23 cellular contexts compared by ENCODE assay signal in the genomic region with DNA sequence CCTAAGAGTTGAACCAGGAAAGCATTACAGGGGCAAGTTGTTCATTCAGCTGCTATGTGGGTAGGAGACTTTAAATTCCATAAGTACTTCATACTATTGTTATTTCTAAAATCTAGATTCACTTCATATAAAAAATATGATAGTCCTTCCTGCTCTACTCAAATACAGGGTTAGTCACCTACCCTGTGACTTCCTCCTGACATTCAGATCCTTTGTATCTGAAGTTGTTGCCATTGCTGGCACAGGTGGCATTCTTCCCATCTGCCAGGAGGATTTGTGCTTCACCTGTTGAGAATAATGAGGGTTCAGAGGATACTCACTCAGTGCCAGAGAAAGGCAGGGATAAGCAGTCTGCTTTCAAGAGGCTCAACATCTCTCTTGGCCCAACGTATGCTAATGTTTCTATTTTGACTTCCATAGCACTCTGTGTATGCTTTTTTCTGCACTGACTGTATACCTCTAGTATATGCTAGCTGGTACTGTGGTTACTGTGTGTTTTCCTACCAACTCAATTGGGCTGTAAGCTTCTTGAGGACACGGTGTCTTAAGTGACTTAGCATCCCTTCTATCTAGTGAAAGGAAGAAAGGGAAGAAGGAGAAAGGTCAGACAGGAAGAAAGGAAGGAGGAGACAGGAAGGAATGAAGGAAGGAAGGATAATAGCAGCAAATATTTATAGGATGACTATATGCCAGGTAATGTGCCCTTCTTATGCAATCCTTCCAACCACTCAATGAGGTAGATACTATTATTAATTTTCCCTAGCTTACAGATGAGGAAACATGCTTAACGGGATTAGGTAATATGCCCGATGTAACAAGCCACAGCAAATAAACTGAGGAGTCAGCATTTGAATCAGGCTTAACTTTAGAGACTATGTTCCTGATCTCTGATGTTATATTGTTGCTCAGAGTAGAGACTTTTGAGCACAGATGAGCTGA. TPM values are rescaled to one million over a fixed set of nuclear protein-coding genes. Genes with fewer than 3 reads are reported as not detected.
DNase-seq lines count a peak whose midpoint lies in the region; ATAC-seq and TF ChIP-seq lines count a peak whose summit lies in the region.
"Had no signal": no experiment of that assay in that cellular context is flagged by ENCODE, and none has a peak within 500 bp of the region (broad histone marks: within the 10 kb centered on the region; RNA-seq: fewer than 3 reads in every experiment).

No MANE protein-coding gene starts in this region.

- no peak for TF ChIP-seq POLR2A in breast epithelium (IDR thresholded peaks at IDR 0.05)

- peak overlapping the region; percentile 14 for H3K27ac Mint-ChIP-seq in MCF 10A (ENCODE audit: low read depth, unreplicated experiment)
- H3K27ac Mint-ChIP-seq: activated CD4-positive, alpha-beta T cell treated with anti-CD3 and anti-CD28 coated beads, Interleukin-2, amount 10 ng/mL, durations not matched to agents 7 days and 5 days; GM23338; immature natural killer cell; T-helper 2 cell treated with Interferon-gamma antibody and Interleukin-4, amounts not matched to agents 5 μg/mL and 100 μg/mL, for 36 hours had no signal

- peak; percentile 59 for DNase-seq in MCF 10A (ENCODE audit: unreplicated experiment)
- no peak for DNase-seq in breast epithelium (ENCODE audit: low spot score in 2 of 2)
- DNase-seq in NCI-H2196 treated with DMSO at 0.1 percent for 48 hours (lab: John Stamatoyannopoulos, UW; ENCODE audit: unreplicated experiment), result peak; percentile 11
- DNase-seq in dermis microvascular lymphatic vessel endothelial cell (ENCODE audit: low read depth in 2 of 2), result peak; percentile 1 to 7
- DNase-seq in NCI-H226, result no peak
- DNase-seq in NCI-H1048 (lab: John Stamatoyannopoulos, UW), result no peak
- DNase-seq in NCI-H526 (lab: John Stamatoyannopoulos, UW), result no peak
- DNase-seq: activated CD4-positive, alpha-beta T cell treated with anti-CD3 and anti-CD28 coated beads, Interleukin-2, amount 10 ng/mL, durations not matched to agents 7 days and 5 days; activated T-cell treated with anti-CD3 and anti-CD28 coated beads, Interleukin-2, amount 50 U/mL, for 48 hours; Caco-2; central memory CD4-positive, alpha-beta T cell; immature natural killer cell; NCI-H1092 treated with DMSO at 0.1 percent for 48 hours; NCI-H526 treated with DMSO at 0.1 percent for 48 hours; SHP77 treated with DMSO at 0.1 percent for 48 hours; stimulated activated CD4-positive, alpha-beta T cell treated with anti-CD3 and anti-CD28 coated beads, Interleukin-2, amount 100 ng/mL, for 48 hours had no signal

- BruUV-seq in MCF 10A (replicated peaks; lab: Mats Ljungman, UMichigan), result no TSS peak

- CTCF ChIA-PET in MCF 10A (lab: Yijun Ruan, JAX), result interaction anchor here (0.6 to 2.8 kb wide), 6 partner anchors 14 to 1478 kb away, joined by 3 to 12 read pairs (median 4); no protein-coding TSS in a partner anchor

- no peak overlapping the region for H3K4me3 Mint-ChIP-seq in MCF 10A (ENCODE audit: unreplicated experiment)
- H3K4me3 Mint-ChIP-seq: activated CD4-positive, alpha-beta T cell treated with anti-CD3 and anti-CD28 coated beads, Interleukin-2, amount 10 ng/mL, durations not matched to agents 7 days and 5 days; GM23338; immature natural killer cell; neural crest cell; T-helper 2 cell treated with Interferon-gamma antibody and Interleukin-4, amounts not matched to agents 5 μg/mL and 100 μg/mL, for 36 hours had no signal

- POLR2A ChIA-PET in MCF 10A (lab: Yijun Ruan, JAX), result interaction anchor here (0.6 to 2.5 kb wide), 10 partner anchors 9 to 1347 kb away, joined by 3 to 20 read pairs (median 4); a partner anchor contains a TSS

- peaks cover under 1% of the 10 kb centered on the region for H3K36me3 ChIP-seq in breast epithelium

- H3K27ac ChIP-seq in breast epithelium, result no peak overlapping the region
- H3K27ac ChIP-seq: right atrium auricular region, thoracic aorta had no signal

- TF ChIP-seq CTCF in MCF 10A (IDR thresholded peaks at IDR 0.05; ENCODE audit: unreplicated experiment), result no peak
- TF ChIP-seq CTCF in breast epithelium (IDR thresholded peaks at IDR 0.05), result no peak

- ATAC-seq in GM19467 (IDR thresholded peaks at IDR 0.05; ENCODE audit: unreplicated experiment), result no peak
- ATAC-seq: GM23338 had no signal

- no peaks in the 10 kb centered on the region for H3K4me1 ChIP-seq in breast epithelium
- H3K4me1 ChIP-seq: Caco-2, right atrium auricular region had no signal

- no peak overlapping the region for H3K4me3 ChIP-seq in breast epithelium
- H3K4me3 ChIP-seq: GM23338, right atrium auricular region, thoracic aorta had no signal

- H3K27me3 Mint-ChIP-seq in MCF 10A (ENCODE audit: insufficient read depth, unreplicated experiment), result no peaks in the 10 kb centered on the region
- H3K27me3 Mint-ChIP-seq: activated CD4-positive, alpha-beta T cell treated with anti-CD3 and anti-CD28 coated beads, Interleukin-2, amount 10 ng/mL, durations not matched to agents 7 days and 5 days had no signal

- H3K9me3 Mint-ChIP-seq in MCF 10A (ENCODE audit: unreplicated experiment), result peaks cover 7% of the 10 kb centered on the region

- H3K27me3 ChIP-seq in breast epithelium, result no peaks in the 10 kb centered on the region
- H3K27me3 ChIP-seq: right atrium auricular region had no signal

- H3K4me1 Mint-ChIP-seq in MCF 10A (ENCODE audit: insufficient read depth, unreplicated experiment), result peaks cover 22% of the 10 kb centered on the region
- H3K4me1 Mint-ChIP-seq: immature natural killer cell had no signal

- peaks cover 10% of the 10 kb centered on the region for H3K36me3 Mint-ChIP-seq in MCF 10A (ENCODE audit: insufficient read depth, unreplicated experiment)

- no peaks in the 10 kb centered on the region for H3K9me3 ChIP-seq in breast epithelium
- H3K9me3 ChIP-seq: right atrium auricular region, thoracic aorta had no signal

- intact Hi-C loops in MCF 10A (cut with micrococcal nuclease), result no loop called here
- intact Hi-C loops in breast epithelium (cut with DNase I; ENCODE audit: low total_unique reads), result no loop called here

RNA-seq across cellular contexts. Expression of a gene that starts 38.5 kb away (rescaled TPM):
- total RNA-seq in MCF 10A (2022), result not detected in 2 replicates
- not detected for total RNA-seq in breast epithelium
- total RNA-seq in dermis microvascular lymphatic vessel endothelial cell, result not detected in 2 replicates
- total RNA-seq: activated CD4-positive, alpha-beta T cell treated with anti-CD3 and anti-CD28 coated beads, Interleukin-2, amount 10 ng/mL, durations not matched to agents 7 days and 5 days; Caco-2; GM23338; mesenteric fat pad; neural crest cell; right atrium auricular region; thoracic aorta had no signal

RNA-seq across cellular contexts. Expression of a gene that starts 54.5 kb away (rescaled TPM):
- total RNA-seq in MCF 10A (2022), result 7.1 and 10.8 TPM in 2 replicates
- total RNA-seq in breast epithelium, result 1 to 10 TPM; 2.1 to 5.4 (median 2.9) TPM
- total RNA-seq in dermis microvascular lymphatic vessel endothelial cell, result 6.3 and 14.1 TPM in 2 replicates

Comparison
In these comparisons a context has a peak if more than half of its experiments do, and no peak if none do; other contexts are left out.
1. DNase-seq: peak in MCF 10A (single experiment), NCI-H2196 treated with DMSO at 0.1 percent for 48 hours (single experiment) and dermis microvascular lymphatic vessel endothelial cell (2 of 2); none in breast epithelium (0 of 2), NCI-H226 (single experiment), NCI-H1048 (single experiment) and NCI-H526 (0 of 2).